In the genomic region with DNA sequence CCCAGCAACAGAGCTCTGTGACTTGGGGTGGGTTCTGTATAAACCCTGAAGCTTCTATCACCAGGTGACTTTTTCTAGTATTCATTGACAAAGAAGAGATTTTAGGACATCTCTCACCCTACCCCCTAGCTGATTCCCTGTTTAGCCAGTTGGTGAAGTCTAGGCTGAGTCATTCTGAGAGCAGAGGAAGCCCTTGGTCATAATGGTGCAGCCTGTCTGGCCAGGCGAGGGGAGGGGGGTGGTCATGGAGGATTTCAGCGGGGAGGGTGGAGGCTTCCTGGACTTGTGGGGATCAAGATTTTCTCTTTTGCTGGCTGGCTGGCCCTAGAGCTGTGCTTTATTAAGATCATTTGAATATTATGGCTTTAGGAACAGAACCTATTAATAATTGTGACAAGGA, we compare ENCODE assay signal across 25 cellular contexts.
"Had no signal": no experiment of that assay in that cellular context is flagged by ENCODE, and none has a peak within 500 bp of the region (broad histone marks: within the 10 kb centered on the region; RNA-seq: fewer than 3 reads in every experiment).

No MANE protein-coding gene starts in this region.

- H3K4me1 ChIP-seq: colonic mucosa, prostate gland, thyroid gland had no signal

- H3K36me3 Mint-ChIP-seq: activated naive CD4-positive, alpha-beta T cell treated with anti-CD3 and anti-CD28 coated beads, Interleukin-2, amount 50 U/mL, for 72 hours; naive thymus-derived CD8-positive, alpha-beta T cell had no signal

- H3K4me1 Mint-ChIP-seq: activated B cell treated with CpG ODN at 0.5 μM for 24 hours; activated CD4-positive, alpha-beta T cell treated with anti-CD3 and anti-CD28 coated beads for 36 hours; activated T-helper 17 cell treated with anti-CD3 and anti-CD28 coated beads, Interleukin-2, amount 50 U/mL, for 72 hours; central memory CD8-positive, alpha-beta T cell; naive thymus-derived CD8-positive, alpha-beta T cell had no signal

- ATAC-seq: activated CD4-positive, alpha-beta T cell treated with anti-CD3 and anti-CD28 coated beads for 36 hours; activated naive CD4-positive, alpha-beta T cell treated with anti-CD3 and anti-CD28 coated beads, Interleukin-2, amount 50 U/mL, for 72 hours; activated T-helper 17 cell treated with anti-CD3 and anti-CD28 coated beads, Interleukin-2, amount 50 U/mL, for 72 hours; naive thymus-derived CD8-positive, alpha-beta T cell had no signal

- DNase-seq: activated B cell treated with CpG ODN at 0.5 μM for 24 hours; activated CD4-positive, alpha-beta T cell treated with anti-CD3 and anti-CD28 coated beads for 36 hours; activated CD4-positive, alpha-beta T cell treated with anti-CD3 and anti-CD28 coated beads, Interleukin-2, amount 50 U/mL, for 4 hours; activated CD8-positive, alpha-beta memory T cell treated with anti-CD3 and anti-CD28 coated beads for 24 hours; activated CD8-positive, alpha-beta memory T cell treated with anti-CD3 and anti-CD28 coated beads, Interleukin-2, amount 50 U/mL, for 4 hours; activated T-cell treated with anti-CD3 and anti-CD28 coated beads, Interleukin-2, amount 50 U/mL, for 24 hours; aorta; brain microvascular endothelial cell; colonic mucosa; dorsolateral prefrontal cortex; foreskin fibroblast; naive thymus-derived CD8-positive, alpha-beta T cell; ovary; stimulated activated CD4-positive, alpha-beta T cell treated with anti-CD3 and anti-CD28 coated beads, Interleukin-4, amount 100 ng/mL, for 4 hours; substantia nigra; T1000; thyroid gland had no signal

- H3K9me3 ChIP-seq: colonic mucosa, ovary, prostate gland, thyroid gland had no signal

- H3K36me3 ChIP-seq: brain microvascular endothelial cell, colonic mucosa, ovary, prostate gland, thyroid gland had no signal

- H3K27ac ChIP-seq: brain microvascular endothelial cell, colonic mucosa, dorsolateral prefrontal cortex, ovary, prostate gland, thyroid gland had no signal

- H3K9me3 Mint-ChIP-seq: activated B cell treated with CpG ODN at 0.5 μM for 24 hours; activated naive CD4-positive, alpha-beta T cell treated with anti-CD3 and anti-CD28 coated beads, Interleukin-2, amount 50 U/mL, for 72 hours; activated T-cell treated with anti-CD3 and anti-CD28 coated beads, Interleukin-2, amount 50 U/mL, for 24 hours; activated T-helper 17 cell treated with anti-CD3 and anti-CD28 coated beads, Interleukin-2, amount 50 U/mL, for 72 hours; naive thymus-derived CD8-positive, alpha-beta T cell; stimulated activated naive CD8-positive, alpha-beta T cell treated with anti-CD3 and anti-CD28 coated beads, Interleukin-15, Interleukin-2, amounts not matched to agents 100 ng/mL and 50 ng/mL, for 24 hours; T-helper 1 cell treated with Interleukin-12 subunit alpha and Interleukin-12 subunit beta and Interleukin-4 antibody, amounts not matched to agents 30 μg/mL and 1 μg/mL, for 36 hours had no signal

- H3K4me3 ChIP-seq: colonic mucosa, dorsolateral prefrontal cortex, lung, ovary, prostate gland, thyroid gland had no signal

- FAIRE-seq: keratinocyte had no signal

- H3K4me3 Mint-ChIP-seq: activated B cell treated with CpG ODN at 0.5 μM for 24 hours; activated CD4-positive, alpha-beta T cell treated with anti-CD3 and anti-CD28 coated beads for 36 hours; activated T-cell treated with anti-CD3 and anti-CD28 coated beads, Interleukin-2, amount 50 U/mL, for 24 hours; activated T-helper 17 cell treated with anti-CD3 and anti-CD28 coated beads, Interleukin-2, amount 50 U/mL, for 72 hours; central memory CD8-positive, alpha-beta T cell; naive thymus-derived CD8-positive, alpha-beta T cell; stimulated activated naive CD8-positive, alpha-beta T cell treated with anti-CD3 and anti-CD28 coated beads, Interleukin-15, Interleukin-2, amounts not matched to agents 100 ng/mL and 50 ng/mL, for 24 hours; T-helper 1 cell treated with Interleukin-12 subunit alpha and Interleukin-12 subunit beta and Interleukin-4 antibody, amounts not matched to agents 30 μg/mL and 1 μg/mL, for 36 hours had no signal

- H3K27ac Mint-ChIP-seq: activated B cell treated with CpG ODN at 0.5 μM for 24 hours; activated CD4-positive, alpha-beta T cell treated with anti-CD3 and anti-CD28 coated beads for 36 hours; activated naive CD4-positive, alpha-beta T cell treated with anti-CD3 and anti-CD28 coated beads, Interleukin-2, amount 50 U/mL, for 72 hours; activated T-cell treated with anti-CD3 and anti-CD28 coated beads, Interleukin-2, amount 50 U/mL, for 24 hours; activated T-helper 17 cell treated with anti-CD3 and anti-CD28 coated beads, Interleukin-2, amount 50 U/mL, for 72 hours; naive thymus-derived CD8-positive, alpha-beta T cell; stimulated activated naive CD8-positive, alpha-beta T cell treated with anti-CD3 and anti-CD28 coated beads, Interleukin-15, Interleukin-2, amounts not matched to agents 100 ng/mL and 50 ng/mL, for 24 hours; T-helper 1 cell treated with Interleukin-12 subunit alpha and Interleukin-12 subunit beta and Interleukin-4 antibody, amounts not matched to agents 30 μg/mL and 1 μg/mL, for 36 hours had no signal

- H3K27me3 ChIP-seq: brain microvascular endothelial cell, colonic mucosa, dorsolateral prefrontal cortex, ovary, thyroid gland had no signal
